In the genomic region with DNA sequence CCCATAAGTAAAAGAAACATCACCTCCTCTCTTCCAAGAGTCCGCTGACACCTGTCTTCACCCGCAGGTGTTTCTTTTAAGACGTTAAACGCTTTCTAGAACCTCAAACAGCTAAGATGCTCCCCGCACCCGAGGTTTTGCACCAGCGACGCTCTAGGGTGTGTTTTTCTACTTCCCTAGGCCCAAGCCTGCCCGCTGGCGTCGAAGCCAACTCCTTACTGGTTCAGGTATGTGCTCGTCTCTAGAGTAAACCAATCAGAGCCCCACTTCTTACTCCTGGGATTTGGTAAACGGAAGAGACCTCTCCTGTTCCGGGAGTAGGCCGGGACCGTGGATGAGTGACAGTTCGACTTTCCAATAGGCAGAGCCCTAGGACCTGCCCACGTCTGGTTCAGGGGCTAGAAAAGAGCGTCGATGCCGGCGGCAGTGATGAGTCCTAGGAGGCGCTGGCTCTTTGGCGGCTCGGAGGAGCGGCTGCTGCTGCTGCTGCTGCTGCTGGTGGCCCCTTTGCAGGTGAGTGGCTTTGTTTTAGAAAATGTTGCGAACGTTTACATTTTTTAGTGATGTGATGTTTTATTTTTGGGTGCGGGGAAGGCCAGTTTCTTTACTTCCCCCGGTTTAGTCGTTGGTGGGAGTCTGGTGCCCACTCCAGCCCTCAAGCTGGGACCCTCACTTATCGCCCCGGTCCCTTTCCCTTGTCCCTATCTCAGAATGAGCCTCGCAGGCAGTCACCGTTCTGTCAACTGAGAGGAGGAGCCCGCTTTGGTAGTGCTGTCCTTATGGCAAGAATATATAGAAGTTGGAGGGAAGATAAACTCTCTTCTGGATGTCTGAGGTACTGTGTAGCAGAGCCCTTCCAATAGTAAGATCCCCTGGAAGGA, we compare ENCODE assay signal across 8 cellular contexts. TPM values are rescaled to one million over a fixed set of nuclear protein-coding genes. Genes with fewer than 3 reads are reported as not detected.
DNase-seq lines count a peak whose midpoint lies in the region; ATAC-seq and TF ChIP-seq lines count a peak whose summit lies in the region.

A gene (plus strand): TSS at position 429 of the 881 bp plus-strand sequence. CDS start 14,655 bp downstream, outside the sequence.

- H3K4me3 Mint-ChIP-seq in activated naive CD8-positive, alpha-beta T cell treated with anti-CD3 and anti-CD28 coated beads for 36 hours: no peak within 1 kb of the TSS
- H3K4me3 Mint-ChIP-seq in glutamatergic neuron (ENCODE audit: unreplicated experiment): no peak within 1 kb of the TSS

- no peaks in the 10 kb centered on the region for H4K20me1 ChIP-seq in osteoblast (ENCODE audit: insufficient read depth, low read length)

- H2AFZ ChIP-seq in osteoblast (ENCODE audit: low read length): peak within 1 kb of the TSS; percentile 86

- peak; percentile 100 for DNase-seq in NCI-H1092 (lab: John Stamatoyannopoulos, UW)
- DNase-seq in activated naive CD8-positive, alpha-beta T cell treated with anti-CD3 and anti-CD28 coated beads for 36 hours: peak; percentile 94
- peak; percentile 95 for DNase-seq in glutamatergic neuron
- peak; percentile 96 for DNase-seq in osteoblast (ENCODE audit: insufficient read length, low spot score, missing footprints)

- peak within 1 kb of the TSS; percentile 90 for H3K27ac ChIP-seq in osteoblast (ENCODE audit: low read depth, low read length)
- peak within 1 kb of the TSS; percentile 77 for H3K27ac ChIP-seq in thymus (ENCODE audit: low read depth)

- peaks cover 55% of the 10 kb centered on the region for H3K79me2 ChIP-seq in osteoblast (ENCODE audit: insufficient read depth, low read length)

- H3K9me3 ChIP-seq in osteoblast (ENCODE audit: low read depth, low read length) (no peaks in the 10 kb centered on the region), thymus (ENCODE audit: control insufficient read depth) (no peaks in the 10 kb centered on the region)

- H3K27ac Mint-ChIP-seq in activated naive CD8-positive, alpha-beta T cell treated with anti-CD3 and anti-CD28 coated beads for 36 hours: no peak within 1 kb of the TSS
- H3K27ac Mint-ChIP-seq in glutamatergic neuron (ENCODE audit: unreplicated experiment): no peak within 1 kb of the TSS

- peaks cover 40% of the 10 kb centered on the region for H3K4me1 Mint-ChIP-seq in activated naive CD8-positive, alpha-beta T cell treated with anti-CD3 and anti-CD28 coated beads for 36 hours
- H3K4me1 Mint-ChIP-seq in glutamatergic neuron (ENCODE audit: low read depth, unreplicated experiment): no peaks in the 10 kb centered on the region

- H3K4me3 ChIP-seq in osteoblast (ENCODE audit: insufficient read depth, low read length) (peak within 1 kb of the TSS; percentile 92), thymus (ENCODE audit: low read length) (peak within 1 kb of the TSS; percentile 53)

- H3K36me3 ChIP-seq in osteoblast (ENCODE audit: insufficient read depth, low read length) (no peaks in the 10 kb centered on the region), thymus (ENCODE audit: control insufficient read depth, insufficient read depth) (no peaks in the 10 kb centered on the region)

- TF ChIP-seq POLR2A in GM10847 (IDR thresholded peaks at IDR 0.05; ENCODE audit: extremely low read depth, insufficient read length): peak; percentile 97

- under 1% methylated on average over 36 of the region's 36 CpGs for WGBS in thymus

- H3K4me1 ChIP-seq in osteoblast (ENCODE audit: insufficient read depth, low read length) (peaks cover 13% of the 10 kb centered on the region), thymus (ENCODE audit: control insufficient read depth, insufficient read depth, low read length) (peaks cover 5% of the 10 kb centered on the region)

- H3K27me3 Mint-ChIP-seq in activated naive CD8-positive, alpha-beta T cell treated with anti-CD3 and anti-CD28 coated beads for 36 hours: no peaks in the 10 kb centered on the region
- no peaks in the 10 kb centered on the region for H3K27me3 Mint-ChIP-seq in glutamatergic neuron (ENCODE audit: unreplicated experiment)

- peak within 1 kb of the TSS; percentile 90 for H3K4me2 ChIP-seq in osteoblast (ENCODE audit: insufficient read depth, low read length)

- no peak for TF ChIP-seq CTCF in glutamatergic neuron (IDR thresholded peaks at IDR 0.05; ENCODE audit: partially characterized antibody, unreplicated experiment)
- TF ChIP-seq CTCF in osteoblast (IDR thresholded peaks at IDR 0.05; ENCODE audit: extremely low read depth, low read depth, low read length): no peak

- peaks cover 22% of the 10 kb centered on the region for H3K36me3 Mint-ChIP-seq in activated naive CD8-positive, alpha-beta T cell treated with anti-CD3 and anti-CD28 coated beads for 36 hours
- peaks cover under 1% of the 10 kb centered on the region for H3K36me3 Mint-ChIP-seq in glutamatergic neuron (ENCODE audit: unreplicated experiment)

- H3K27me3 ChIP-seq in osteoblast (ENCODE audit: insufficient read depth, low read length) (no peaks in the 10 kb centered on the region), thymus (ENCODE audit: control insufficient read depth, insufficient read depth) (no peaks in the 10 kb centered on the region)

- peaks cover 5% of the 10 kb centered on the region for H3K9me3 Mint-ChIP-seq in activated naive CD8-positive, alpha-beta T cell treated with anti-CD3 and anti-CD28 coated beads for 36 hours
- H3K9me3 Mint-ChIP-seq in glutamatergic neuron (ENCODE audit: unreplicated experiment): peaks cover 3% of the 10 kb centered on the region

- ATAC-seq in HG02610 (IDR thresholded peaks at IDR 0.05; ENCODE audit: unreplicated experiment) (peak; percentile 98), SK-N-SH treated with all-trans-retinoic acid at 6 μM for 48 hours (peak; percentile 99)

TF ChIP-seq in SK-N-SH treated with all-trans-retinoic acid at 6 μM for 48 hours, 23 proteins besides CTCF, POLR2A, EP300 and RAD21:
- TF ChIP-seq GLIS3 (CRISPR knock-in tag; IDR thresholded peaks at IDR 0.05): no peak
- TF ChIP-seq, protein P1, sequence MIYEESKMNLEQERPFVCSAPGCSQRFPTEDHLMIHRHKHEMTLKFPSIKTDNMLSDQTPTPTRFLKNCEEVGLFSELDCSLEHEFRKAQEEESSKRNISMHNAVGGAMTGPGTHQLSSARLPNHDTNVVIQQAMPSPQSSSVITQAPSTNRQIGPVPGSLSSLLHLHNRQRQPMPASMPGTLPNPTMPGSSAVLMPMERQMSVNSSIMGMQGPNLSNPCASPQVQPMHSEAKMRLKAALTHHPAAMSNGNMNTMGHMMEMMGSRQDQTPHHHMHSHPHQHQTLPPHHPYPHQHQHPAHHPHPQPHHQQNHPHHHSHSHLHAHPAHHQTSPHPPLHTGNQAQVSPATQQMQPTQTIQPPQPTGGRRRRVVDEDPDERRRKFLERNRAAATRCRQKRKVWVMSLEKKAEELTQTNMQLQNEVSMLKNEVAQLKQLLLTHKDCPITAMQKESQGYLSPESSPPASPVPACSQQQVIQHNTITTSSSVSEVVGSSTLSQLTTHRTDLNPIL (CRISPR knock-in tag; IDR thresholded peaks at IDR 0.05; ENCODE audit: low read depth): no peak
- TF ChIP-seq, protein P2, sequence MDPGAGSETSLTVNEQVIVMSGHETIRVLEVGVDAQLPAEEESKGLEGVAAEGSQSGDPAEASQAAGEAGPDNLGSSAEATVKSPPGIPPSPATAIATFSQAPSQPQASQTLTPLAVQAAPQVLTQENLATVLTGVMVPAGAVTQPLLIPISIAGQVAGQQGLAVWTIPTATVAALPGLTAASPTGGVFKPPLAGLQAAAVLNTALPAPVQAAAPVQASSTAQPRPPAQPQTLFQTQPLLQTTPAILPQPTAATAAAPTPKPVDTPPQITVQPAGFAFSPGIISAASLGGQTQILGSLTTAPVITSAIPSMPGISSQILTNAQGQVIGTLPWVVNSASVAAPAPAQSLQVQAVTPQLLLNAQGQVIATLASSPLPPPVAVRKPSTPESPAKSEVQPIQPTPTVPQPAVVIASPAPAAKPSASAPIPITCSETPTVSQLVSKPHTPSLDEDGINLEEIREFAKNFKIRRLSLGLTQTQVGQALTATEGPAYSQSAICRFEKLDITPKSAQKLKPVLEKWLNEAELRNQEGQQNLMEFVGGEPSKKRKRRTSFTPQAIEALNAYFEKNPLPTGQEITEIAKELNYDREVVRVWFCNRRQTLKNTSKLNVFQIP (CRISPR knock-in tag; IDR thresholded peaks at IDR 0.05; ENCODE audit: borderline replicate concordance, low read depth): no peak
- TF ChIP-seq ZNF565 (CRISPR knock-in tag; conservative IDR thresholded peaks at IDR 0.05; ENCODE audit: low read depth): no peak
- no peak for TF ChIP-seq RARB (CRISPR knock-in tag; IDR thresholded peaks at IDR 0.05)
TF ChIP-seq in SK-N-SH treated with all-trans-retinoic acid at 6 μM for 48 hours: peak in this region for 0.

RNA-seq across cellular contexts. Expression of the gene that starts here (rescaled TPM):
- 10 to 100 TPM; 16.3 to 17.4 TPM for total RNA-seq in activated naive CD8-positive, alpha-beta T cell treated with anti-CD3 and anti-CD28 coated beads for 36 hours
- total RNA-seq in glutamatergic neuron (ENCODE audit: unreplicated experiment): 24.2 TPM
- 43.6 and 64.8 TPM in 2 replicates for total RNA-seq in osteoblast
- polyA plus RNA-seq in thymus: 23.1 TPM

Comparison
In these comparisons a context has a peak if more than half of its experiments do, and no peak if none do; other contexts are left out.
1. Peak in every context shown above with its lines: DNase-seq, ATAC-seq, H3K4me3 ChIP-seq and H3K27ac ChIP-seq.